ENCODE assay signal across 25 cellular contexts in genomic region chr10:72265925-72266865, GRCh38. TPM values are rescaled to one million over a fixed set of nuclear protein-coding genes. Genes with fewer than 3 reads are reported as not detected.
DNase-seq lines count a peak whose midpoint lies in the region; ATAC-seq, FAIRE-seq and TF ChIP-seq lines count a peak whose summit lies in the region.
"Had no signal": no experiment of that assay in that cellular context is flagged by ENCODE, and none has a peak within 500 bp of the region (broad histone marks: within the 10 kb centered on the region; RNA-seq: fewer than 3 reads in every experiment).

No MANE protein-coding gene starts in this region.

- H3K36me3 ChIP-seq in mammary epithelial cell (ENCODE audit: insufficient read depth, low read length) (no peaks in the 10 kb centered on the region), OCI-LY1 (ENCODE audit: insufficient read depth, low read length) (no peaks in the 10 kb centered on the region), kidney (ENCODE audit: control insufficient read depth in 1 of 2, insufficient read depth in 2 of 2, low read length in 2 of 2) (no peaks in the 10 kb centered on the region)
- H3K36me3 ChIP-seq: left ventricle myocardium inferior, neutrophil, right atrium auricular region had no signal

- H3K4me1 ChIP-seq in mammary epithelial cell (ENCODE audit: insufficient read depth, low read length) (peaks cover 53% of the 10 kb centered on the region), OCI-LY1 (ENCODE audit: insufficient read depth, low read length, severe bottlenecking) (peaks cover 45% of the 10 kb centered on the region), kidney (ENCODE audit: control insufficient read depth in 1 of 2, insufficient read depth in 1 of 2, low read depth in 1 of 2, low read length in 2 of 2) (peaks cover 0 to 5% of the 10 kb centered on the region in 2 donors)

- H3K4me2 ChIP-seq in mammary epithelial cell (ENCODE audit: insufficient read depth, low read depth, low read length) = no peak overlapping the region
- no peak overlapping the region; the same call in 1 of the 2 replicates for H3K4me2 ChIP-seq in OCI-LY1 (ENCODE audit: low read length)

- in situ Hi-C loops in mammary epithelial cell (cut with MboI; ENCODE audit: low sequenced_read_pairs in 2 of 2) = no loop called here

- WGBS in mammary epithelial cell (ENCODE audit: low coverage, missing lambda C conversion rate) = 91% methylated on average over 10 of the region's 11 CpGs

- H3K27ac ChIP-seq in mammary epithelial cell (ENCODE audit: insufficient read depth, low read depth, low read length) (peak overlapping the region; percentile 37), OCI-LY1 (ENCODE audit: low read depth, low read length, poor library complexity, severe bottlenecking) (peak overlapping the region; percentile 62), kidney (ENCODE audit: low read depth in 2 of 2, low read length in 2 of 2) (peak overlapping the region; percentile 36 to 61)
- H3K27ac ChIP-seq: left ventricle myocardium inferior, neutrophil, right atrium auricular region had no signal

- H3K27me3 ChIP-seq in mammary epithelial cell (ENCODE audit: insufficient read depth, low read length) (no peaks in the 10 kb centered on the region), OCI-LY1 (ENCODE audit: insufficient read depth, low read length) (no peaks in the 10 kb centered on the region)
- H3K27me3 ChIP-seq: neutrophil, right atrium auricular region had no signal

- H3K27ac Mint-ChIP-seq in MCF 10A (ENCODE audit: low read depth, unreplicated experiment) = no peak overlapping the region

- H3K4me3 Mint-ChIP-seq in MCF 10A (ENCODE audit: unreplicated experiment) = no peak overlapping the region
- H3K4me3 Mint-ChIP-seq: T-helper 17 cell had no signal

- H3K9ac ChIP-seq in mammary epithelial cell (ENCODE audit: insufficient read depth, low read length) (no peak overlapping the region), OCI-LY1 (ENCODE audit: low read length) (no peak overlapping the region), kidney (ENCODE audit: low read length in 2 of 2) (no peak overlapping the region)

- H3K9me3 Mint-ChIP-seq in MCF 10A (ENCODE audit: unreplicated experiment) = no peaks in the 10 kb centered on the region

- ATAC-seq in GM19324 (IDR thresholded peaks at IDR 0.05; ENCODE audit: low FRiP score, unreplicated experiment) (no peak), GM21423 (IDR thresholded peaks at IDR 0.05; ENCODE audit: unreplicated experiment) (no peak)
- ATAC-seq: mucosa of descending colon, T-helper 17 cell had no signal

- no peaks in the 10 kb centered on the region for H4K20me1 ChIP-seq in mammary epithelial cell (ENCODE audit: insufficient read depth, low read length)
- H4K20me1 ChIP-seq in OCI-LY1 (ENCODE audit: insufficient read depth, low read length) = no peaks in the 10 kb centered on the region

- no peaks in the 10 kb centered on the region for H3K9me3 ChIP-seq in mammary epithelial cell (replicated peaks; ENCODE audit: insufficient read depth, low read length)
- no peaks in the 10 kb centered on the region for H3K9me3 ChIP-seq in OCI-LY1 (ENCODE audit: low read length)
- H3K9me3 ChIP-seq in kidney (ENCODE audit: control insufficient read depth in 1 of 2, low read length in 2 of 2) = no peaks in the 10 kb centered on the region
- H3K9me3 ChIP-seq: left ventricle myocardium inferior, mucosa of descending colon, neutrophil, right atrium auricular region had no signal

- FAIRE-seq in kidney (lab: Jason Lieb, UNC) = no peak

- intact Hi-C loops in mammary epithelial cell (cut with micrococcal nuclease) (no loop called here), MCF 10A (cut with micrococcal nuclease) (no loop called here), kidney (cut with DNase I) (no loop called here)

- no peak overlapping the region for H3K4me3 ChIP-seq in mammary epithelial cell (replicated peaks in 1 of 3; ENCODE audit: insufficient read depth in 1 of 3, low read depth in 2 of 3, low read length in 3 of 3)
- H3K4me3 ChIP-seq in OCI-LY1 (ENCODE audit: low read depth, low read length, poor library complexity, severe bottlenecking) = no peak overlapping the region
- no peak overlapping the region for H3K4me3 ChIP-seq in kidney (ENCODE audit: low read length in 2 of 2)
- H3K4me3 ChIP-seq: left ventricle myocardium inferior, mucosa of descending colon, right atrium auricular region had no signal

- CTCF ChIA-PET in mammary epithelial cell (lab: Charles Lee; ENCODE audit: low non-redundant PET) = interaction anchor here (0.7 kb wide), 1 partner anchor 826 kb away, joined by 7 read pairs; no protein-coding TSS in a partner anchor
- CTCF ChIA-PET in MCF 10A (lab: Yijun Ruan, JAX) = interaction anchor here (0.6 to 0.8 kb wide), 4 partner anchors 43 to 244 kb away, joined by 3 to 4 read pairs (median 3); no protein-coding TSS in a partner anchor

- H3K27me3 Mint-ChIP-seq in MCF 10A (ENCODE audit: insufficient read depth, unreplicated experiment) = no peaks in the 10 kb centered on the region
- H3K27me3 Mint-ChIP-seq: T-helper 17 cell had no signal

- POLR2A ChIA-PET in MCF 10A (lab: Yijun Ruan, JAX) = interaction anchor here (0.6 to 27.1 kb wide), 6 partner anchors 9 to 350 kb away, joined by 3 to 902 read pairs (median 4); partner anchors contain the start of gene DDIT4

- dilution Hi-C loops in mammary epithelial cell (cut with HindIII; ENCODE audit: low sequenced_read_pairs) = no loop called here

- TF ChIP-seq CTCF in mammary epithelial cell (conservative IDR thresholded peaks at IDR 0.05 in 1 of 2, IDR thresholded peaks at IDR 0.05 in 1 of 2; ENCODE audit: extremely low read depth in 1 of 2, insufficient read depth in 1 of 2, low read depth in 1 of 2, low read length in 2 of 2) (no peak), MCF 10A (IDR thresholded peaks at IDR 0.05; ENCODE audit: unreplicated experiment) (no peak), OCI-LY1 (IDR thresholded peaks at IDR 0.05; ENCODE audit: low read length) (no peak), kidney (IDR thresholded peaks at IDR 0.05; ENCODE audit: borderline replicate concordance, extremely low read depth, insufficient read depth) (no peak)

- peak overlapping the region; percentile 55 for H2AFZ ChIP-seq in mammary epithelial cell (ENCODE audit: low read depth, low read length)
- H2AFZ ChIP-seq in OCI-LY1 (ENCODE audit: low read length) = no peak overlapping the region

- peaks cover 24% of the 10 kb centered on the region for H3K4me1 Mint-ChIP-seq in MCF 10A (ENCODE audit: insufficient read depth, unreplicated experiment)

- BruUV-seq in mammary epithelial cell (replicated peaks; lab: Mats Ljungman, UMichigan) (no TSS peak), MCF 10A (replicated peaks; lab: Mats Ljungman, UMichigan) (no TSS peak)

- no peaks in the 10 kb centered on the region for H3K9me2 ChIP-seq in OCI-LY1 (ENCODE audit: low read depth, low read length)

- H3K79me2 ChIP-seq in mammary epithelial cell (ENCODE audit: insufficient read depth, low read length) (no peaks in the 10 kb centered on the region), OCI-LY1 (ENCODE audit: insufficient read depth, low read length) (no peaks in the 10 kb centered on the region)

- H3F3A ChIP-seq in OCI-LY1 (ENCODE audit: insufficient read depth, low read length) = no peaks in the 10 kb centered on the region

- no peak for DNase-seq in mammary epithelial cell
- no peak for DNase-seq in MCF 10A (ENCODE audit: unreplicated experiment)
- no peak for DNase-seq in kidney
- DNase-seq in foreskin melanocyte = no peak
- DNase-seq in NCI-H82 (lab: John Stamatoyannopoulos, UW) = no peak
- DNase-seq: activated CD4-positive, alpha-beta T cell treated with anti-CD3 and anti-CD28 coated beads, Interleukin-2, amount 50 U/mL, for 48 hours; activated gamma-delta T cell treated with Interleukin-2 at 50 U/mL for 16 hours; activated T-cell treated with anti-CD3 and anti-CD28 coated beads for 4 hours; amygdala; dermis blood vessel endothelial cell; DMS153; HCEC 1CT; left ventricle myocardium inferior; mucosa of descending colon; NCI-H1417 treated with DMSO at 0.1 percent for 48 hours; NCI-H2171 treated with DMSO at 0.1 percent for 48 hours; NCI-H526 treated with DMSO at 0.1 percent for 48 hours; SIG-M5; stimulated activated CD8-positive, alpha-beta memory T cell treated with anti-CD3 and anti-CD28 coated beads, Interleukin-4, amount 100 ng/mL, for 48 hours; T-helper 17 cell had no signal

- H3K36me3 Mint-ChIP-seq in MCF 10A (ENCODE audit: insufficient read depth, unreplicated experiment) = no peaks in the 10 kb centered on the region

RNA-seq across cellular contexts. Expression of gene DDIT4, which starts 7.5 kb away (rescaled TPM):
- 1,000 to 10,000 TPM in 1 of 2 donors, 100 to 1,000 TPM in 1; 772 to 1,235 TPM for total RNA-seq in mammary epithelial cell
- polyA plus RNA-seq in mammary epithelial cell = 542 TPM
- polyA minus RNA-seq in mammary epithelial cell = 521 TPM
- total RNA-seq in MCF 10A (2022) = 698 and 872 TPM in 2 replicates
- 292 TPM for total RNA-seq in kidney
- 96.9 TPM for polyA plus RNA-seq in kidney (ENCODE audit: insufficient read depth, low read depth, low replicate concordance)

RNA-seq across cellular contexts. Expression of gene ASCC1, which starts 50.1 kb away (rescaled TPM):
- total RNA-seq in mammary epithelial cell (10 to 100 TPM; 40.2 to 54.5 TPM), MCF 10A (2022) (26.3 and 31.6 TPM in 2 replicates), kidney (36.1 TPM)
- polyA plus RNA-seq in mammary epithelial cell (36.9 TPM), kidney (ENCODE audit: insufficient read depth, low read depth, low replicate concordance) (24.0 TPM)
- 24.3 TPM for polyA minus RNA-seq in mammary epithelial cell

RNA-seq across cellular contexts. Expression of gene ANAPC16, which starts 50.4 kb away (rescaled TPM):
- total RNA-seq in mammary epithelial cell (10 to 100 TPM; 66.4 to 87.2 TPM), MCF 10A (2022) (97.0 and 110 TPM in 2 replicates), kidney (132 TPM)
- polyA plus RNA-seq in mammary epithelial cell (53.8 TPM), kidney (ENCODE audit: insufficient read depth, low read depth, low replicate concordance) (210 TPM)
- polyA minus RNA-seq in mammary epithelial cell = 4.8 TPM
